10 cellular contexts compared by ENCODE assay signal in the genomic region with DNA sequence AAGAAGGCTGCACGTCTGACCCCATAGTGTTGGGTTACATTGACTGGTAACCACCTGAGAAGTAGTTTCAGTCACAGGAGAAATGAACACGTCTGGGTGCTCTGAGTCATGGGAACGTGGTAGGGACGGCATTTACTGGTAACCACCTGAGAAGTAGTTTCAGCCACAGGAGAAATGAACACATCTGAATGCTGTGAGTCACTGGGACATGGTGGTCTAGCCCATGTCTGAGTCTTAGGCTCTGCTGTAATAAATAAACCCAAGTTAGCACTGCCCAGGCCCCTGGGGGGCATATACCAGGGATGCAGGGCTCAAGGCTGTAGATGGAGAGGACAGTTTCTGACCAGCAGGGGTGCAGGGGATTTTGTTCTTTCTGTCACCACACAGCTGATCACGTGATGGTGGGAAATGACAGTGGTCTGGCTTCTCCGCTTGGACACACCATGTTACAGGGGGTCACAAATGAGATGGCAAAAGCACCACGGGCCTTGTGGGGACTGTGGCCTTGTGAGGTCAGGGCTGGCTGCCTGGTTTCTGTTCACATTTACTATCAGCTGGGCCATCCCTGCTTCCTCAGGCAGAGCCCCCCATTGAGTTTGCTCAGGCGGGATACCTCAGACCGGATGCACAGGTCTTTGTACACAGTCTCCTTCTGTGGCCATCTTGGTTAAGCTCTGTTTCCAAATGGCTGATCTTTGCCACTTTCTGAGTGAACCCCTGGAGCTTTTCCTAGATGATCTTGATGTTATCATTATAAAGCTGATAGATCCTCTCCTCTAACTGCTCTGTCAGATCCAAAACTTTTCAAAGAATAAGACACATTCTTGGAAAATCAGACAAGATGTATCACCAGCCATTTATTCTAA. TPM values are rescaled to one million over a fixed set of nuclear protein-coding genes. Genes with fewer than 3 reads are reported as not detected.
A peak's percentile ranks its signal among the peaks of the same experiment; 100 is the strongest.
DNase-seq lines count a peak whose midpoint lies in the region; ATAC-seq and TF ChIP-seq lines count a peak whose summit lies in the region.
"Had no signal": no experiment of that assay in that cellular context is flagged by ENCODE, and none has a peak within 500 bp of the region (broad histone marks: within the 10 kb centered on the region; RNA-seq: fewer than 3 reads in every experiment).

No MANE protein-coding gene starts in this region.

- H3K27me3 ChIP-seq in foreskin keratinocyte: no peaks in the 10 kb centered on the region

- ATAC-seq in GM18502 (IDR thresholded peaks at IDR 0.05; ENCODE audit: poor library complexity, unreplicated experiment): peak; percentile 97
- peak; percentile 97 for ATAC-seq in GM21528 (IDR thresholded peaks at IDR 0.05; ENCODE audit: low FRiP score, unreplicated experiment)
- ATAC-seq in foreskin keratinocyte: peak; percentile 97

- TF ChIP-seq CTCF in foreskin keratinocyte (conservative IDR thresholded peaks at IDR 0.05) (peak; percentile 30), foreskin fibroblast (IDR thresholded peaks at IDR 0.05; ENCODE audit: low read depth, low read length) (no peak)

- peaks cover 6% of the 10 kb centered on the region for H3K4me1 ChIP-seq in foreskin keratinocyte

- peak; percentile 45 for DNase-seq in HK-2 (ENCODE audit: unreplicated experiment)
- peak; percentile 97 to 99 for DNase-seq in foreskin keratinocyte
- DNase-seq in SKM-1 (lab: John Stamatoyannopoulos, UW; ENCODE audit: unreplicated experiment): no peak
- no peak for DNase-seq in midbrain (lab: John Stamatoyannopoulos, UW)
- no peak for DNase-seq in NCI-H187 (lab: John Stamatoyannopoulos, UW)
- DNase-seq in foreskin fibroblast: no peak

- H3K27ac ChIP-seq in foreskin keratinocyte: peak overlapping the region; percentile 98

- H3K4me3 ChIP-seq in foreskin fibroblast (ENCODE audit: low read depth in 1 of 2, low read length in 2 of 2): no peak overlapping the region

RNA-seq across cellular contexts. Expression of a gene that starts 9.8 kb away (rescaled TPM):
- 0.07 TPM in 1 of 2 replicates, not detected in the other for total RNA-seq in foreskin keratinocyte
- polyA plus RNA-seq in foreskin keratinocyte: not detected in 2 replicates
- total RNA-seq: lung microvascular endothelial cell, ureter had no signal

Comparison
In these comparisons a context has a peak if more than half of its experiments do, and no peak if none do; other contexts are left out.
1. DNase-seq: peak in HK-2 (single experiment) and foreskin keratinocyte (2 of 2); none in SKM-1 (single experiment), midbrain (single experiment), NCI-H187 (0 of 2) and foreskin fibroblast (0 of 2).
2. Peak in every context shown above with its lines, with median percentiles within 50 percentile points of each other: ATAC-seq.